ENCODE assay signal across 8 cellular contexts in the genomic region with DNA sequence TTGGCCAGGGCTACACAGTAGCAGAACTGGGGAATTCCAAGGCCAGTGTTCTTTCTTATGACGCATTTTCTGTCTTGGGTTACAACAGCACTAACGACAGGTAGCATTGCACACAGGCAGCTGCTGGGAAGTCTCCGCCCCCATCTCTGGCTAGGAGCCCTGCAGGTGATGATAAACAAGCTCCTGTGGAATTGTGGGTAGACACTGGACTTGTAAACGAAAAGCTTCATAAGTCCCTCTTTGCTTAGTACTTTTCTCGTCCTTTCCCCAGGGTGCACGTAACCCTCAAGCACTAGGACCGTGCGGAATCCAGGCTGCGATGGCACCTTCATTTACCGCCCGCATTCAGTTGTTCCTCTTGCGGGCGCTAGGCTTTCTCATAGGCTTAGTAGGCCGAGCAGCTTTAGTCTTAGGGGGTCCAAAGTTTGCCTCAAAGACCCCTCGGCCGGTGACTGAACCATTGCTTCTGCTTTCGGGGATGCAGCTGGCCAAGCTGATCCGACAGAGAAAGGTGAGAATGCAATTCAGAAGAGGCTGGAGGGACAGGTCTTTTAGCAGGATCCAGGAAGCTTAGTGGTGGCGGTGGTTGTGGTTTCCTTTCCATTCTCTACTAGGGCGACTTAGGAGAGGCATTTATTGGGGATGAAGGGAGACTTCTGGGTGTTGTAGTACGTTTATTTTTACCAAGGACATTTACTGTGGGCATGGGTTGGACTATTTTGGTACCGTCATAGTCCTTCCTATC. TPM values are rescaled to one million over a fixed set of nuclear protein-coding genes. Genes with fewer than 3 reads are reported as not detected.
A peak's percentile ranks its signal among the peaks of the same experiment; 100 is the strongest.
DNase-seq lines count a peak whose midpoint lies in the region; ATAC-seq and TF ChIP-seq lines count a peak whose summit lies in the region.

A gene with protein sequence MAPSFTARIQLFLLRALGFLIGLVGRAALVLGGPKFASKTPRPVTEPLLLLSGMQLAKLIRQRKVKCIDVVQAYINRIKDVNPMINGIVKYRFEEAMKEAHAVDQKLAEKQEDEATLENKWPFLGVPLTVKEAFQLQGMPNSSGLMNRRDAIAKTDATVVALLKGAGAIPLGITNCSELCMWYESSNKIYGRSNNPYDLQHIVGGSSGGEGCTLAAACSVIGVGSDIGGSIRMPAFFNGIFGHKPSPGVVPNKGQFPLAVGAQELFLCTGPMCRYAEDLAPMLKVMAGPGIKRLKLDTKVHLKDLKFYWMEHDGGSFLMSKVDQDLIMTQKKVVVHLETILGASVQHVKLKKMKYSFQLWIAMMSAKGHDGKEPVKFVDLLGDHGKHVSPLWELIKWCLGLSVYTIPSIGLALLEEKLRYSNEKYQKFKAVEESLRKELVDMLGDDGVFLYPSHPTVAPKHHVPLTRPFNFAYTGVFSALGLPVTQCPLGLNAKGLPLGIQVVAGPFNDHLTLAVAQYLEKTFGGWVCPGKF (plus strand): TSS at position 200 of the 745 bp plus-strand sequence. CDS start 120 bp downstream, at position 320.

- no peaks in the 10 kb centered on the region for H3K9me3 ChIP-seq in ES-I3 (ENCODE audit: control insufficient read depth, insufficient read depth, low read length)
- peaks cover 0 to 1% of the 10 kb centered on the region in 2 donors for H3K9me3 ChIP-seq in breast epithelium
- H3K9me3 ChIP-seq in suprapubic skin = no peaks in the 10 kb centered on the region

- H2AFZ ChIP-seq in KMS-11 (ENCODE audit: low read depth) = peak within 1 kb of the TSS; percentile 75

- peaks cover 51% of the 10 kb centered on the region for H3K4me1 Mint-ChIP-seq in T-helper 1 cell treated with Interleukin-12 subunit alpha and Interleukin-12 subunit beta and Interleukin-4 antibody, amounts not matched to agents 30 μg/mL and 1 μg/mL, for 36 hours (ENCODE audit: low read depth)

- H3K79me2 ChIP-seq in KMS-11 (ENCODE audit: insufficient read depth, low read depth) = peaks cover 22% of the 10 kb centered on the region; the same call in 1 of the 2 replicates

- H3K36me3 ChIP-seq in ES-I3 (ENCODE audit: insufficient read depth, low read length) (no peaks in the 10 kb centered on the region), KMS-11 (ENCODE audit: insufficient read depth) (no peaks in the 10 kb centered on the region), breast epithelium (no peaks in the 10 kb centered on the region), suprapubic skin (no peaks in the 10 kb centered on the region)

- DNase-seq in breast epithelium (ENCODE audit: low spot score in 2 of 2) (peak; percentile 57 to 73), mucosa of gallbladder (ENCODE audit: low spot score) (peak; percentile 67), suprapubic skin (ENCODE audit: low spot score in 2 of 2) (no peak), COLO829 (ENCODE audit: low spot score) (no peak)

- peaks cover 7% of the 10 kb centered on the region for H3K36me3 Mint-ChIP-seq in T-helper 1 cell treated with Interleukin-12 subunit alpha and Interleukin-12 subunit beta and Interleukin-4 antibody, amounts not matched to agents 30 μg/mL and 1 μg/mL, for 36 hours (ENCODE audit: low read depth)

- H3K4me1 ChIP-seq in ES-I3 (ENCODE audit: insufficient read depth, low read length) (peaks cover 13% of the 10 kb centered on the region; the same call in 1 of the 2 replicates), KMS-11 (ENCODE audit: low read depth, poor library complexity, severe bottlenecking) (peaks cover 56% of the 10 kb centered on the region), breast epithelium (no peaks in the 10 kb centered on the region), suprapubic skin (no peaks in the 10 kb centered on the region)

- no peak for TF ChIP-seq EP300 in suprapubic skin (IDR thresholded peaks at IDR 0.05)

- intact Hi-C loops in breast epithelium (cut with DNase I; ENCODE audit: low total_unique reads) = no loop called here

- peak within 1 kb of the TSS; percentile 84 for H3K27ac Mint-ChIP-seq in T-helper 1 cell treated with Interleukin-12 subunit alpha and Interleukin-12 subunit beta and Interleukin-4 antibody, amounts not matched to agents 30 μg/mL and 1 μg/mL, for 36 hours

- H3K9ac ChIP-seq in ES-I3 (ENCODE audit: low read depth, low read length) (peak within 1 kb of the TSS; percentile 82), KMS-11 (peak within 1 kb of the TSS; percentile 63)

- no peaks in the 10 kb centered on the region for H3K27me3 Mint-ChIP-seq in T-helper 1 cell treated with Interleukin-12 subunit alpha and Interleukin-12 subunit beta and Interleukin-4 antibody, amounts not matched to agents 30 μg/mL and 1 μg/mL, for 36 hours (ENCODE audit: low read depth)

- H3K9me3 Mint-ChIP-seq in T-helper 1 cell treated with Interleukin-12 subunit alpha and Interleukin-12 subunit beta and Interleukin-4 antibody, amounts not matched to agents 30 μg/mL and 1 μg/mL, for 36 hours = no peaks in the 10 kb centered on the region

- H3K27me3 ChIP-seq in KMS-11 (ENCODE audit: insufficient read depth, low read depth) = no peaks in the 10 kb centered on the region
- H3K27me3 ChIP-seq in breast epithelium = peaks cover 0 to 12% of the 10 kb centered on the region in 2 donors
- no peaks in the 10 kb centered on the region for H3K27me3 ChIP-seq in suprapubic skin

- H3K4me3 ChIP-seq in KMS-11 (IDR thresholded peaks at IDR 0.05; ENCODE audit: insufficient read depth, low read depth, low read length) = no peak within 1 kb of the TSS
- peak within 1 kb of the TSS in 2 of 3 donors; percentile 48 to 67 for H3K4me3 ChIP-seq in breast epithelium
- peak within 1 kb of the TSS; percentile 46 for H3K4me3 ChIP-seq in suprapubic skin

- H3K4me3 Mint-ChIP-seq in T-helper 1 cell treated with Interleukin-12 subunit alpha and Interleukin-12 subunit beta and Interleukin-4 antibody, amounts not matched to agents 30 μg/mL and 1 μg/mL, for 36 hours = peak within 1 kb of the TSS; percentile 88

- TF ChIP-seq POLR2A in breast epithelium (IDR thresholded peaks at IDR 0.05) = no peak
- TF ChIP-seq POLR2A in suprapubic skin (IDR thresholded peaks at IDR 0.05) = no peak

- no peaks in the 10 kb centered on the region for H4K20me1 ChIP-seq in KMS-11 (ENCODE audit: insufficient read depth)

- H3K4me2 ChIP-seq in KMS-11 = peak within 1 kb of the TSS; percentile 62

- H3K27ac ChIP-seq in KMS-11 (peak within 1 kb of the TSS; percentile 89), breast epithelium (peak within 1 kb of the TSS; percentile 79 to 86), suprapubic skin (peak within 1 kb of the TSS; percentile 75)

- 29% methylated on average over 22 of the region's 22 CpGs for WGBS in suprapubic skin

- TF ChIP-seq CTCF in KMS-11 (conservative IDR thresholded peaks at IDR 0.05; ENCODE audit: low read depth, low read length) (no peak), breast epithelium (IDR thresholded peaks at IDR 0.05) (peak in 1 of 3 donors; percentile 21), suprapubic skin (IDR thresholded peaks at IDR 0.05) (no peak)

- peak; percentile 94 for ATAC-seq in GM21619 (IDR thresholded peaks at IDR 0.05; ENCODE audit: unreplicated experiment)

RNA-seq across cellular contexts. Expression of the gene that starts here (rescaled TPM):
- total RNA-seq in breast epithelium = 10 to 100 TPM in 2 of 3 donors, under 1 TPM in 1; 0.64 to 52.7 (median 30.2) TPM
- total RNA-seq in mucosa of gallbladder = 5.1 TPM
- total RNA-seq in suprapubic skin = 10 to 100 TPM; 15.8 to 27.3 (median 21.5) TPM

Comparison
In these comparisons a context has a peak if more than half of its experiments do, and no peak if none do; other contexts are left out.
1. DNase-seq: peak in breast epithelium (2 of 2) and mucosa of gallbladder (single experiment); none in suprapubic skin (0 of 2) and COLO829 (single experiment).
2. Peak in every context shown above with its lines, with median percentiles within 50 percentile points of each other: H3K27ac ChIP-seq.